8 cellular contexts compared by ENCODE assay signal in genomic region chr16:67993207-67994036, GRCh38. TPM values are rescaled to one million over a fixed set of nuclear protein-coding genes. Genes with fewer than 3 reads are reported as not detected.
DNase-seq lines count a peak whose midpoint lies in the region; TF ChIP-seq lines count a peak whose summit lies in the region.

No MANE protein-coding gene starts in this region.

- TF ChIP-seq CTCF in GM06990 (IDR thresholded peaks at IDR 0.05; ENCODE audit: insufficient read depth, low read length, poor library complexity, severe bottlenecking) (peak; percentile 90), ascending aorta (IDR thresholded peaks at IDR 0.05) (peak; percentile 97 to 99 (median 98)), hepatocyte (IDR thresholded peaks at IDR 0.05; ENCODE audit: poor library complexity) (peak; percentile 96)

- no peaks in the 10 kb centered on the region for H4K20me1 ChIP-seq in hepatocyte (ENCODE audit: insufficient read depth, poor library complexity, severe bottlenecking)

- intact Hi-C loops in ascending aorta (cut with DNase I): loop anchor here (1.0 to 2.0 kb wide), 4 partner anchors 25 to 236 kb away; partner anchors contain the start of genes DDX28, DUS2 and SLC12A4

- DNase-seq in GM06990 (ENCODE audit: extremely low read depth, insufficient read length) (peak; percentile 93), HAP-1 (ENCODE audit: low spot score in 2 of 2) (peak; percentile 74 to 89), MV-4-11 (lab: John Stamatoyannopoulos, UW) (peak; percentile 81), T-helper 22 cell (ENCODE audit: low read depth) (peak; percentile 67), ascending aorta (ENCODE audit: low spot score in 2 of 2) (peak; percentile 30 to 89), hepatocyte (ENCODE audit: low spot score) (peak; percentile 87), skeletal muscle cell (ENCODE audit: low read depth) (peak; percentile 6), T1000 (lab: John Stamatoyannopoulos, UW) (no peak)

- no peaks in the 10 kb centered on the region for H3K9me2 ChIP-seq in hepatocyte (replicated peaks; ENCODE audit: insufficient read depth)

- H2AFZ ChIP-seq in hepatocyte: peak overlapping the region; percentile 78

- peak overlapping the region; percentile 73 for H3K4me2 ChIP-seq in hepatocyte

- H3K4me1 ChIP-seq in HAP-1 (peaks cover 9% of the 10 kb centered on the region), ascending aorta (peaks cover 4% of the 10 kb centered on the region in 2 donors), hepatocyte (ENCODE audit: insufficient read depth) (peaks cover 6% of the 10 kb centered on the region)

- H3K27ac ChIP-seq in ascending aorta (peak overlapping the region; percentile 23 to 26), hepatocyte (no peak overlapping the region)

- no peaks in the 10 kb centered on the region for H3K27me3 ChIP-seq in GM06990 (replicated peaks; ENCODE audit: control insufficient read depth, insufficient read depth, low read length)
- H3K27me3 ChIP-seq in HAP-1 (ENCODE audit: low read depth): no peaks in the 10 kb centered on the region
- no peaks in the 10 kb centered on the region for H3K27me3 ChIP-seq in ascending aorta
- no peaks in the 10 kb centered on the region for H3K27me3 ChIP-seq in hepatocyte

- no peaks in the 10 kb centered on the region for H3K79me2 ChIP-seq in hepatocyte

- H3K9me3 ChIP-seq in HAP-1 (no peaks in the 10 kb centered on the region), ascending aorta (no peaks in the 10 kb centered on the region), hepatocyte (ENCODE audit: low read depth) (no peaks in the 10 kb centered on the region)

- H3K4me3 ChIP-seq in GM06990 (replicated peaks; ENCODE audit: low read depth, low read length): peak overlapping the region; percentile 24; the same call in 1 of the 2 replicates
- H3K4me3 ChIP-seq in HAP-1: no peak overlapping the region
- H3K4me3 ChIP-seq in ascending aorta: peak overlapping the region; percentile 29 to 55
- H3K4me3 ChIP-seq in hepatocyte: no peak overlapping the region
- peak overlapping the region; percentile 31 for H3K4me3 ChIP-seq in skeletal muscle cell (ENCODE audit: low read depth, low read length)

- H3K36me3 ChIP-seq in GM06990 (ENCODE audit: control insufficient read depth, insufficient read depth, low read length) (no peaks in the 10 kb centered on the region), HAP-1 (replicated peaks) (no peaks in the 10 kb centered on the region), ascending aorta (no peaks in the 10 kb centered on the region), hepatocyte (replicated peaks; ENCODE audit: insufficient read depth, low read depth) (no peaks in the 10 kb centered on the region)

- 25% methylated on average over 32 of the region's 38 CpGs for WGBS in hepatocyte (ENCODE audit: low lambda C conversion rate, missing lambda C conversion rate)

- in situ Hi-C loops in HAP-1 (cut with MboI; ENCODE audit: low sequenced_read_pairs): no loop called here

RNA-seq across cellular contexts. Expression of gene DPEP2, which starts 5.9 kb away (rescaled TPM):
- total RNA-seq in ascending aorta (1.1 TPM), hepatocyte (not detected in 2 replicates)
- 1.1 TPM in 1 of 2 replicates, not detected in the other for polyA plus RNA-seq in hepatocyte

RNA-seq across cellular contexts. Expression of gene DPEP3, which starts 13.1 kb away (rescaled TPM):
- total RNA-seq in ascending aorta (not detected), hepatocyte (not detected in 2 replicates)
- polyA plus RNA-seq in hepatocyte: not detected in 2 replicates

RNA-seq across cellular contexts. Expression of gene DPEP2NB, which starts 22.3 kb away (rescaled TPM):
- total RNA-seq in ascending aorta (not detected), hepatocyte (not detected in 2 replicates)
- polyA plus RNA-seq in hepatocyte: not detected in 2 replicates

RNA-seq across cellular contexts. Expression of gene SLC12A4, which starts 25.0 kb away (rescaled TPM):
- total RNA-seq in ascending aorta: 83.2 TPM
- 23.7 and 55.2 TPM in 2 replicates for total RNA-seq in hepatocyte
- 63.9 and 65.3 TPM in 2 replicates for polyA plus RNA-seq in hepatocyte

RNA-seq across cellular contexts. Expression of gene DDX28, which starts 29.6 kb away (rescaled TPM):
- total RNA-seq in ascending aorta (3.0 TPM), hepatocyte (8.6 and 11.1 TPM in 2 replicates)
- 12.5 and 15.0 TPM in 2 replicates for polyA plus RNA-seq in hepatocyte

Comparison
In these comparisons a context has a peak if more than half of its experiments do, and no peak if none do; other contexts are left out.
1. H3K4me3 ChIP-seq: peak in GM06990 (single experiment), ascending aorta (2 of 2) and skeletal muscle cell (single experiment); none in HAP-1 (single experiment) and hepatocyte (single experiment).
2. Peak in every context shown above with its lines, with median percentiles within 50 percentile points of each other: CTCF ChIP-seq.